Comparison of ENCODE assay signal across 10 cellular contexts in genomic region chr10:98404571-98405396, GRCh38. TPM values are rescaled to one million over a fixed set of nuclear protein-coding genes. Genes with fewer than 3 reads are reported as not detected.
A peak's percentile ranks its signal among the peaks of the same experiment; 100 is the strongest.
DNase-seq lines count a peak whose midpoint lies in the region; ATAC-seq, FAIRE-seq and TF ChIP-seq lines count a peak whose summit lies in the region.
"Had no signal": no experiment of that assay in that cellular context is flagged by ENCODE, and none has a peak within 500 bp of the region (broad histone marks: within the 10 kb centered on the region; RNA-seq: fewer than 3 reads in every experiment).

No MANE protein-coding gene starts in this region.

- no peak for TF ChIP-seq POLR2A in stomach (IDR thresholded peaks at IDR 0.05)

- WGBS in stomach, 5 donors = 47 to 59% (median 57%) methylated on average over 7 to 8 of the region's 8 CpGs
- WGBS in pancreas, 2 donors = 70 to 71% methylated on average over 8 of the region's 8 CpGs

- no peaks in the 10 kb centered on the region for H3K36me3 ChIP-seq in bronchial epithelial cell (ENCODE audit: control insufficient read depth, insufficient read depth, low read length)
- H3K36me3 ChIP-seq in stomach = peaks cover 0 to 13% (median 5%) of the 10 kb centered on the region in 4 donors
- H3K36me3 ChIP-seq in pancreas = no peaks in the 10 kb centered on the region

- H3K36me3 Mint-ChIP-seq in activated T-cell treated with anti-CD3 and anti-CD28 coated beads, Interleukin-2, amount 50 U/mL, for 24 hours (ENCODE audit: low read depth) = peaks cover 11% of the 10 kb centered on the region
- H3K36me3 Mint-ChIP-seq in Calu3 (ENCODE audit: insufficient read depth, unreplicated experiment) = no peaks in the 10 kb centered on the region

- TF ChIP-seq EP300 in stomach (IDR thresholded peaks at IDR 0.05) = no peak

- no peaks in the 10 kb centered on the region for H3K9me3 ChIP-seq in stomach
- H3K9me3 ChIP-seq in pancreas = no peaks in the 10 kb centered on the region
- H3K9me3 ChIP-seq: spleen had no signal

- no peaks in the 10 kb centered on the region for H3K27me3 Mint-ChIP-seq in activated T-cell treated with anti-CD3 and anti-CD28 coated beads, Interleukin-2, amount 50 U/mL, for 24 hours
- H3K27me3 Mint-ChIP-seq in Calu3 (ENCODE audit: unreplicated experiment) = no peaks in the 10 kb centered on the region

- H3K4me1 Mint-ChIP-seq in activated T-cell treated with anti-CD3 and anti-CD28 coated beads, Interleukin-2, amount 50 U/mL, for 24 hours (ENCODE audit: low read depth) = peaks cover 14% of the 10 kb centered on the region
- no peaks in the 10 kb centered on the region for H3K4me1 Mint-ChIP-seq in Calu3 (ENCODE audit: low read depth, unreplicated experiment)

- H3K27me3 ChIP-seq in bronchial epithelial cell (ENCODE audit: control insufficient read depth, insufficient read depth, low read length) (no peaks in the 10 kb centered on the region), stomach (no peaks in the 10 kb centered on the region), pancreas (no peaks in the 10 kb centered on the region)
- H3K27me3 ChIP-seq: spleen had no signal

- TF ChIP-seq CTCF in bronchial epithelial cell (IDR thresholded peaks at IDR 0.05; ENCODE audit: insufficient read depth, low read length, severe bottlenecking) (no peak), stomach (IDR thresholded peaks at IDR 0.05) (no peak), pancreas (IDR thresholded peaks at IDR 0.05) (no peak), Calu3 (IDR thresholded peaks at IDR 0.05; ENCODE audit: unreplicated experiment) (no peak)

- H3K4me1 ChIP-seq in stomach (peaks cover 0 to 36% (median 21%) of the 10 kb centered on the region in 4 donors), pancreas (peaks cover 0 to 3% (median 0%) of the 10 kb centered on the region in 3 donors)
- H3K4me1 ChIP-seq: spleen had no signal

- H3K9me3 Mint-ChIP-seq in activated T-cell treated with anti-CD3 and anti-CD28 coated beads, Interleukin-2, amount 50 U/mL, for 24 hours = no peaks in the 10 kb centered on the region
- no peaks in the 10 kb centered on the region for H3K9me3 Mint-ChIP-seq in Calu3 (ENCODE audit: low read depth, unreplicated experiment)

- H3K27ac Mint-ChIP-seq in activated T-cell treated with anti-CD3 and anti-CD28 coated beads, Interleukin-2, amount 50 U/mL, for 24 hours = peak overlapping the region; percentile 76
- no peak overlapping the region for H3K27ac Mint-ChIP-seq in Calu3 (ENCODE audit: unreplicated experiment)

- CTCF ChIA-PET in Calu3 (lab: Charles Lee) = no interaction called here

- H3K27ac ChIP-seq in stomach (peak overlapping the region in 4 of 5 donors; percentile 36 to 84 (median 59)), pancreas (no peak overlapping the region)
- H3K27ac ChIP-seq: spleen had no signal

- H3K4me3 Mint-ChIP-seq in activated T-cell treated with anti-CD3 and anti-CD28 coated beads, Interleukin-2, amount 50 U/mL, for 24 hours = no peak overlapping the region
- H3K4me3 Mint-ChIP-seq in Calu3 (ENCODE audit: low read depth, unreplicated experiment) = no peak overlapping the region

- peak; percentile 40 for ATAC-seq in HG03280 (IDR thresholded peaks at IDR 0.05; ENCODE audit: unreplicated experiment)
- ATAC-seq in pancreas = no peak

- no TSS peak for BruUV-seq in Calu3 (replicated peaks; lab: Mats Ljungman, UMichigan)

- H3K4me3 ChIP-seq in bronchial epithelial cell (ENCODE audit: low read depth, low read length) (no peak overlapping the region), stomach (no peak overlapping the region), pancreas (no peak overlapping the region)
- H3K4me3 ChIP-seq: spleen had no signal

- FAIRE-seq in bronchial epithelial cell (lab: Jason Lieb, UNC) = no peak
- no peak for FAIRE-seq in pancreas (lab: Jason Lieb, UNC)

- intact Hi-C loops in stomach (cut with DNase I; ENCODE audit: low total_unique reads) (no loop called here), head of caudate nucleus (cut with DNase I) (no loop called here), pancreas (cut with DNase I) (no loop called here), Calu3 (cut with micrococcal nuclease; ENCODE audit: unreplicated experiment) (no loop called here)

- DNase-seq in activated T-cell treated with anti-CD3 and anti-CD28 coated beads, Interleukin-2, amount 50 U/mL, for 24 hours = no peak
- DNase-seq in activated T-cell treated with anti-CD3 and anti-CD28 coated beads for 4 hours (no peak), bronchial epithelial cell (ENCODE audit: low read depth) (peak; percentile 76), stomach (no peak), head of caudate nucleus (no peak), pancreas (no peak), Calu3 (no peak)
- DNase-seq: cerebellar nuclear complex, spleen had no signal

RNA-seq across cellular contexts. Expression of gene PYROXD2, which starts 10.2 kb away (rescaled TPM):
- total RNA-seq in bronchial epithelial cell = 0.77 and 1.1 TPM in 2 replicates
- total RNA-seq in stomach = 10 to 100 TPM in 3 of 5 donors, 1 to 10 TPM in 2; 3.5 to 33.5 (median 13.2) TPM
- polyA plus RNA-seq in stomach = 1 to 10 TPM; 2.4 to 9.7 (median 3.5) TPM
- 1 to 10 TPM; 1.8 to 7.8 (median 3.5) TPM for total RNA-seq in pancreas
- 10 to 100 TPM in 1 of 2 donors, 1 to 10 TPM in 1; 8.4 to 15.9 TPM for polyA plus RNA-seq in pancreas
- 7.0 and 10.1 TPM in 2 replicates for total RNA-seq in Calu3 (2022)

RNA-seq across cellular contexts. Expression of gene HPS1, which starts 42.0 kb away (rescaled TPM):
- total RNA-seq in bronchial epithelial cell (15.8 and 26.9 TPM in 2 replicates), stomach (100 to 1,000 TPM in 2 of 5 donors, 10 to 100 TPM in 3; 15.1 to 140 (median 89.1) TPM), pancreas (10 to 100 TPM; 24.6 to 38.7 (median 28.5) TPM), Calu3 (2022) (28.1 and 34.2 TPM in 2 replicates)
- polyA plus RNA-seq in stomach (10 to 100 TPM; 30.7 to 49.8 (median 37.3) TPM), pancreas (10 to 100 TPM; 33.5 to 38.3 TPM)

Comparison
In these comparisons a context has a peak if more than half of its experiments do, and no peak if none do; other contexts are left out.
1. H3K27ac ChIP-seq: peak in stomach (4 of 5); none in pancreas (0 of 4).